ENCODE assay signal across 8 cellular contexts in the genomic region with DNA sequence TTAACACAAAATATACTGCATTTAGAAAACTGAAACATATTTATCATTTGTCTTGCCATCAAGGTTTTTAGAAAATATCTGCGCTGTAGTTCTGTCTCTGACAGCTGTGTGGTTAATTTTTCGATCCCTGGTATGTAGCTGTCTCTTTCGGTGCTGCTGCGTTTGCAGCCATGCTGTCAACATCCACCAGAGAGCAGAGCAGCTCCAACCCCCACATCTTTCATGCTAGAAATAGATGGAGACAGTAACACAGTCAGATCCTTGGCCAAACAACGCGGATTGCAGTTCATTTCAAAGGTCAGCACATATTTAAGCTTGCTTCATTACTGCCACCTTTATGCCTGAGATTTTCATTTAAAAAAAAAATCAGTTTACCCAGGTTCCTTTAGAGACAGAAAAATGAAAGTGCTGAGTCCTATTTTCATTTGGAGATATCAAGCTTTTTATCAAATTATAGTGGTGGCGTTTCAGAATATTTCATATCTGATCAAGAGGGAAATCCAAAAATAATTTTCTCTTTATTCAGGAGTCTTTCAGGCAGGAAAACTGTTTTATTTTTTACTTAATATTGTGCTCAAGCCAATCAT.
DNase-seq lines count a peak whose midpoint lies in the region; ATAC-seq and TF ChIP-seq lines count a peak whose summit lies in the region.

No MANE protein-coding gene starts in this region.

- WGBS in liver: 19% methylated on average over 7 of the region's 7 CpGs

- CTCF ChIA-PET in AG04450 (lab: Charles Lee): interaction anchor here (0.6 to 2.6 kb wide), 10 partner anchors 9 to 1679 kb away, joined by 3 to 11 read pairs (median 3); no protein-coding TSS in a partner anchor
- CTCF ChIA-PET in CD4-positive, alpha-beta memory T cell (lab: Charles Lee; ENCODE audit: partially characterized antibody): no interaction called here

- H3K36me3 Mint-ChIP-seq in activated naive CD4-positive, alpha-beta T cell treated with anti-CD3 and anti-CD28 coated beads, Interleukin-2, amount 50 U/mL, for 72 hours: no peaks in the 10 kb centered on the region
- no peaks in the 10 kb centered on the region for H3K36me3 Mint-ChIP-seq in CD4-positive, alpha-beta memory T cell

- no peaks in the 10 kb centered on the region for H3K9me3 ChIP-seq in AG04450 (ENCODE audit: control insufficient read depth, insufficient read depth, low read length)
- H3K9me3 ChIP-seq in liver (ENCODE audit: control insufficient read depth in 4 of 4, low read length in 3 of 4): no peaks in the 10 kb centered on the region
- H3K9me3 ChIP-seq in CD4-positive, alpha-beta memory T cell (ENCODE audit: control insufficient read depth in 1 of 2, low read length in 2 of 2): no peaks in the 10 kb centered on the region

- H3K4me1 Mint-ChIP-seq in CD4-positive, alpha-beta memory T cell: peaks cover 0 to 3% (median under 1%) of the 10 kb centered on the region in 4 donors

- no peak overlapping the region for H3K27ac Mint-ChIP-seq in activated naive CD4-positive, alpha-beta T cell treated with anti-CD3 and anti-CD28 coated beads, Interleukin-2, amount 50 U/mL, for 72 hours
- H3K27ac Mint-ChIP-seq in CD4-positive, alpha-beta memory T cell: no peak overlapping the region

- H3K36me3 ChIP-seq in liver (ENCODE audit: control insufficient read depth in 4 of 4, insufficient read depth in 3 of 4, low read depth in 1 of 4, low read length in 3 of 4): no peaks in the 10 kb centered on the region
- no peaks in the 10 kb centered on the region for H3K36me3 ChIP-seq in CD4-positive, alpha-beta memory T cell (ENCODE audit: insufficient read depth, low read length)

- ATAC-seq in GM19372 (IDR thresholded peaks at IDR 0.05; ENCODE audit: low read depth, unreplicated experiment): peak; percentile 50
- ATAC-seq in HG02623 (IDR thresholded peaks at IDR 0.05; ENCODE audit: unreplicated experiment): no peak
- no peak for ATAC-seq in activated naive CD4-positive, alpha-beta T cell treated with anti-CD3 and anti-CD28 coated beads, Interleukin-2, amount 50 U/mL, for 72 hours

- peak overlapping the region in 1 of 8 donors; percentile 2 for H3K4me3 Mint-ChIP-seq in CD4-positive, alpha-beta memory T cell

- H3K9me3 Mint-ChIP-seq in activated naive CD4-positive, alpha-beta T cell treated with anti-CD3 and anti-CD28 coated beads, Interleukin-2, amount 50 U/mL, for 72 hours: no peaks in the 10 kb centered on the region
- no peaks in the 10 kb centered on the region for H3K9me3 Mint-ChIP-seq in CD4-positive, alpha-beta memory T cell

- in situ Hi-C loops in astrocyte of the cerebellum (cut with HindIII; ENCODE audit: low sequenced_read_pairs): no loop called here

- peak; percentile 29 to 39 for TF ChIP-seq RAD21 in liver (IDR thresholded peaks at IDR 0.05)

- no peak overlapping the region for H3K4me3 ChIP-seq in AG04450 (ENCODE audit: low read depth, low read length)
- no peak overlapping the region for H3K4me3 ChIP-seq in astrocyte of the cerebellum (ENCODE audit: low read depth, low read length)
- H3K4me3 ChIP-seq in liver (ENCODE audit: low read depth in 1 of 3, low read length in 3 of 3): no peak overlapping the region
- no peak overlapping the region for H3K4me3 ChIP-seq in CD4-positive, alpha-beta memory T cell (ENCODE audit: low read length in 2 of 2)

- peaks cover 0 to 3% (median 0%) of the 10 kb centered on the region in 4 donors for H3K4me1 ChIP-seq in liver (ENCODE audit: control insufficient read depth in 4 of 4, insufficient read depth in 4 of 4, low read length in 3 of 4)
- H3K4me1 ChIP-seq in CD4-positive, alpha-beta memory T cell (ENCODE audit: insufficient read depth, low read length): no peaks in the 10 kb centered on the region

- H3K27me3 Mint-ChIP-seq in CD4-positive, alpha-beta memory T cell: peaks cover 4 to 5% of the 10 kb centered on the region in 2 donors

- H3K9ac ChIP-seq in liver (ENCODE audit: low read depth in 1 of 2, low read length in 2 of 2): no peak overlapping the region

- no peak for DNase-seq in AG04450 (ENCODE audit: low read depth, low spot score)
- peak; percentile 63 for DNase-seq in NCI-H1694 treated with DMSO at 0.1 percent for 48 hours (lab: John Stamatoyannopoulos, UW)
- DNase-seq in astrocyte of the cerebellum (ENCODE audit: low read depth): no peak
- no peak for DNase-seq in activated naive CD4-positive, alpha-beta T cell treated with anti-CD3 and anti-CD28 coated beads, Interleukin-2, amount 50 U/mL, for 72 hours (ENCODE audit: low spot score in 2 of 2)
- no peak for DNase-seq in CD4-positive, alpha-beta memory T cell

- TF ChIP-seq CTCF in AG04450 (IDR thresholded peaks at IDR 0.05; ENCODE audit: low read depth, low read length): peak; percentile 48
- peak; percentile 79 for TF ChIP-seq CTCF in astrocyte of the cerebellum (IDR thresholded peaks at IDR 0.05; ENCODE audit: low read depth, low read length, missing control alignments)
- TF ChIP-seq CTCF in liver (IDR thresholded peaks at IDR 0.05; ENCODE audit: low read depth, low read length, missing input control): peak; percentile 5

- no peak overlapping the region for H3K27ac ChIP-seq in AG04450 (ENCODE audit: low read depth, low read length)
- no peak overlapping the region for H3K27ac ChIP-seq in liver (ENCODE audit: low read depth in 1 of 2, low read length in 2 of 2)
- no peak overlapping the region for H3K27ac ChIP-seq in CD4-positive, alpha-beta memory T cell (ENCODE audit: low read depth, low read length)

- intact Hi-C loops in CD4-positive, alpha-beta memory T cell (cut with micrococcal nuclease): no loop called here

- H3K27me3 ChIP-seq in AG04450 (ENCODE audit: control insufficient read depth, insufficient read depth, low read length): no peaks in the 10 kb centered on the region
- peaks cover 0 to 3% (median 0%) of the 10 kb centered on the region in 4 donors for H3K27me3 ChIP-seq in liver (ENCODE audit: control insufficient read depth in 4 of 4, insufficient read depth in 4 of 4, low read length in 3 of 4)
- H3K27me3 ChIP-seq in CD4-positive, alpha-beta memory T cell (ENCODE audit: insufficient read depth, low read length): no peaks in the 10 kb centered on the region

- POLR2A ChIA-PET in AG04450 (lab: Yijun Ruan, JAX): no interaction called here
- POLR2A ChIA-PET in CD4-positive, alpha-beta memory T cell (lab: Charles Lee; ENCODE audit: partially characterized antibody): no interaction called here

TF ChIP-seq in liver, 16 proteins besides CTCF, POLR2A, EP300 and RAD21:
- TF ChIP-seq HNF4A (conservative IDR thresholded peaks at IDR 0.05): peak in 1 of 2 donors; percentile 7
- TF ChIP-seq EGR1 (IDR thresholded peaks at IDR 0.05; ENCODE audit: low read depth in 2 of 2): no peak

Comparison
In these comparisons a context has a peak if more than half of its experiments do, and no peak if none do; other contexts are left out.
1. CTCF ChIP-seq: peak in every context shown above with its lines; median percentile 79 in astrocyte of the cerebellum; 48 in AG04450; 5 in liver.